ENCODE assay signal across 1 cellular context in genomic region chr11:111601979-111602864, GRCh38.
TF ChIP-seq lines count a peak whose summit lies in the region.

TSS of gene SIK2 (plus strand) at chr11:111602449. CDS start at chr11:111602564, 115 bp downstream.

TF ChIP-seq in H1, 55 proteins besides CTCF, POLR2A, EP300 and RAD21:
- TF ChIP-seq SP2 (IDR thresholded peaks at IDR 0.05; ENCODE audit: low read length), result no peak
- TF ChIP-seq RFX5 (IDR thresholded peaks at IDR 0.05; ENCODE audit: borderline replicate concordance, low read depth, low read length), result no peak
- TF ChIP-seq GTF2F1 (IDR thresholded peaks at IDR 0.05; ENCODE audit: borderline replicate concordance, low read depth, low read length), result no peak
- no peak for TF ChIP-seq RXRA (IDR thresholded peaks at IDR 0.05; ENCODE audit: insufficient read depth, low read depth, low read length)
- 0 out of 2 replicates have a peak, but pooled peaks have one; percentile 32 for TF ChIP-seq CHD2 (IDR thresholded peaks at IDR 0.05; ENCODE audit: low read length)
- TF ChIP-seq FOSL1 (IDR thresholded peaks at IDR 0.05; ENCODE audit: insufficient read depth, low read depth, low read length), result no peak
- TF ChIP-seq KDM1A (IDR thresholded peaks at IDR 0.05; ENCODE audit: borderline replicate concordance, low read length), result no peak
- TF ChIP-seq SAP30 (IDR thresholded peaks at IDR 0.05; ENCODE audit: insufficient read depth, insufficient replicate concordance, low read length), result no peak
- TF ChIP-seq SIN3A (conservative IDR thresholded peaks at IDR 0.05 in 1 of 2, IDR thresholded peaks at IDR 0.05 in 1 of 2; ENCODE audit: low read depth in 1 of 2, low read length in 2 of 2), result peak in 1 of 2 experiments; percentile 77; a peak in 2 of 4 replicates
- TF ChIP-seq CTBP2 (IDR thresholded peaks at IDR 0.05; ENCODE audit: borderline replicate concordance, insufficient read depth, insufficient read length, low read length), result no peak
- TF ChIP-seq YY1 (IDR thresholded peaks at IDR 0.05; ENCODE audit: low read depth, low read length), result no peak
- peak; percentile 83 for TF ChIP-seq KDM4A (IDR thresholded peaks at IDR 0.05; ENCODE audit: low read depth, low read length, severe bottlenecking)
- TF ChIP-seq BACH1 (IDR thresholded peaks at IDR 0.05; ENCODE audit: low read length), result no peak
- TF ChIP-seq RBBP5 (IDR thresholded peaks at IDR 0.05; ENCODE audit: borderline replicate concordance, low read depth, low read length), result peak; percentile 92
- TF ChIP-seq SIRT6 (IDR thresholded peaks at IDR 0.05; ENCODE audit: low read length), result no peak
- TF ChIP-seq GABPA (IDR thresholded peaks at IDR 0.05; ENCODE audit: borderline replicate concordance, insufficient read depth, low read length), result no peak
- TF ChIP-seq SRF (IDR thresholded peaks at IDR 0.05; ENCODE audit: low read depth, low read length), result no peak
- peak; percentile 69 for TF ChIP-seq MAX (IDR thresholded peaks at IDR 0.05)
- TF ChIP-seq TAF7 (optimal IDR thresholded peaks at IDR 0.05; ENCODE audit: borderline replicate concordance, low read depth, low read length), result no peak
- 0 out of 2 replicates have a peak, but pooled peaks have one; percentile 42 for TF ChIP-seq SP4 (IDR thresholded peaks at IDR 0.05; ENCODE audit: low read length)
- TF ChIP-seq CBX5 (IDR thresholded peaks at IDR 0.05; ENCODE audit: low read depth, low read length), result no peak
- TF ChIP-seq POU5F1 (IDR thresholded peaks at IDR 0.05; ENCODE audit: low read depth, low read length), result no peak
- TF ChIP-seq TBP (IDR thresholded peaks at IDR 0.05; ENCODE audit: low read depth, low read length), result no peak
- no peak for TF ChIP-seq NANOG (IDR thresholded peaks at IDR 0.05; ENCODE audit: insufficient read depth, low read depth, low read length, poor library complexity, severe bottlenecking)
- peak; percentile 14 for TF ChIP-seq EZH2 (IDR thresholded peaks at IDR 0.05; ENCODE audit: low read depth, low read length, severe bottlenecking)
- no peak for TF ChIP-seq JUN (IDR thresholded peaks at IDR 0.05; ENCODE audit: low read depth, low read length)
- TF ChIP-seq CBX8 (IDR thresholded peaks at IDR 0.05; ENCODE audit: borderline replicate concordance, low read depth, low read length), result no peak
- no peak for TF ChIP-seq HDAC6 (IDR thresholded peaks at IDR 0.05; ENCODE audit: low read depth, low read length)
- peak; percentile 41 for TF ChIP-seq TEAD4 (IDR thresholded peaks at IDR 0.05; ENCODE audit: low read depth, low read length)
- peak; percentile 61 for TF ChIP-seq PHF8 (conservative IDR thresholded peaks at IDR 0.05; ENCODE audit: low read depth, low read length)
- no peak for TF ChIP-seq CEBPB (IDR thresholded peaks at IDR 0.05; ENCODE audit: low read depth, low read length)
- no peak for TF ChIP-seq POLR2AphosphoS5 (IDR thresholded peaks at IDR 0.05; ENCODE audit: low read depth, low read length)
- peak; percentile 91 for TF ChIP-seq CREB1 (IDR thresholded peaks at IDR 0.05)
- TF ChIP-seq EGR1 (IDR thresholded peaks at IDR 0.05; ENCODE audit: borderline replicate concordance, low read depth, low read length), result no peak
- no peak for TF ChIP-seq HDAC2 (IDR thresholded peaks at IDR 0.05; ENCODE audit: borderline replicate concordance in 1 of 2, low read depth in 2 of 2, low read length in 2 of 2)
- TF ChIP-seq CHD1 (IDR thresholded peaks at IDR 0.05; ENCODE audit: low read depth, low read length), result no peak
- no peak for TF ChIP-seq KDM5A (IDR thresholded peaks at IDR 0.05; ENCODE audit: low read length)
- TF ChIP-seq USF2 (IDR thresholded peaks at IDR 0.05; ENCODE audit: low read length), result no peak
- TF ChIP-seq MAFK (IDR thresholded peaks at IDR 0.05; ENCODE audit: low read depth, low read length), result no peak
- peak; percentile 90 for TF ChIP-seq E2F6 (IDR thresholded peaks at IDR 0.05)
- TF ChIP-seq NRF1 (IDR thresholded peaks at IDR 0.05; ENCODE audit: low read depth, low read length), result no peak
- no peak for TF ChIP-seq RNF2 (IDR thresholded peaks at IDR 0.05; ENCODE audit: borderline replicate concordance, low read depth, low read length, missing control alignments, poor library complexity, severe bottlenecking)
- no peak for TF ChIP-seq ATF3 (IDR thresholded peaks at IDR 0.05; ENCODE audit: insufficient read depth, low read depth, low read length)
- TF ChIP-seq SUZ12 (IDR thresholded peaks at IDR 0.05; ENCODE audit: low read length), result no peak
- TF ChIP-seq SIX5 (IDR thresholded peaks at IDR 0.05; ENCODE audit: low read depth, low read length), result no peak
- TF ChIP-seq ZNF274 (IDR thresholded peaks at IDR 0.05; ENCODE audit: borderline replicate concordance, extremely low read depth, low read length), result no peak
- 0 out of 2 replicates have a peak, but pooled peaks have one; percentile 33 for TF ChIP-seq SP1 (IDR thresholded peaks at IDR 0.05; ENCODE audit: low read depth, low read length)
- no peak for TF ChIP-seq JUND (IDR thresholded peaks at IDR 0.05; ENCODE audit: low read length)
- TF ChIP-seq CHD7 (IDR thresholded peaks at IDR 0.05; ENCODE audit: insufficient replicate concordance, low read length), result no peak
- no peak for TF ChIP-seq BCL11A (IDR thresholded peaks at IDR 0.05; ENCODE audit: low read depth in 2 of 2, low read length in 2 of 2)
- no peak; the same call in none of the 2 replicates for TF ChIP-seq TAF1 (IDR thresholded peaks at IDR 0.05; ENCODE audit: low read depth, low read length)
- TF ChIP-seq ATF2 (IDR thresholded peaks at IDR 0.05; ENCODE audit: low read length), result no peak
- TF ChIP-seq BRCA1 (IDR thresholded peaks at IDR 0.05; ENCODE audit: low read depth, low read length), result no peak
- no peak for TF ChIP-seq TCF12 (IDR thresholded peaks at IDR 0.05; ENCODE audit: low read depth, low read length)
- TF ChIP-seq ASH2L (IDR thresholded peaks at IDR 0.05; ENCODE audit: low read length), result peak; percentile 70
TF ChIP-seq in H1: peak in this region for 13.
